In genomic region chr16:74726736-74727135, GRCh38 we compare ENCODE assay signal across 8 cellular contexts. TPM values are rescaled to one million over a fixed set of nuclear protein-coding genes. Genes with fewer than 3 reads are reported as not detected.
A peak's percentile ranks its signal among the peaks of the same experiment; 100 is the strongest.
DNase-seq lines count a peak whose midpoint lies in the region; ATAC-seq, FAIRE-seq and TF ChIP-seq lines count a peak whose summit lies in the region.

No MANE protein-coding gene starts in this region.

- peak; percentile 81 for DNase-seq in NB4 (ENCODE audit: low read depth)
- no peak for DNase-seq in mammary epithelial cell
- peak; percentile 85 for DNase-seq in small intestine
- no peak for DNase-seq in HK-2 (ENCODE audit: unreplicated experiment)
- no peak for DNase-seq in GDM1 (lab: John Stamatoyannopoulos, UW)
- no peak for DNase-seq in hepatic stellate cell (ENCODE audit: low spot score)

- CTCF ChIA-PET in mammary epithelial cell (lab: Charles Lee; ENCODE audit: low non-redundant PET) = no interaction called here

- H3K27me3 ChIP-seq in mammary epithelial cell (ENCODE audit: insufficient read depth, low read length) = no peaks in the 10 kb centered on the region
- no peaks in the 10 kb centered on the region for H3K27me3 ChIP-seq in small intestine (ENCODE audit: control insufficient read depth in 2 of 2, insufficient read depth in 2 of 2, low read length in 2 of 2)

- no peak overlapping the region for H3K4me2 ChIP-seq in mammary epithelial cell (ENCODE audit: insufficient read depth, low read depth, low read length)

- TF ChIP-seq CTCF in GM12872 (IDR thresholded peaks at IDR 0.05; ENCODE audit: insufficient read depth, low read depth, low read length) (peak; percentile 78), NB4 (IDR thresholded peaks at IDR 0.05; ENCODE audit: low read depth, low read length) (peak; percentile 97), mammary epithelial cell (conservative IDR thresholded peaks at IDR 0.05 in 1 of 2, IDR thresholded peaks at IDR 0.05 in 1 of 2; ENCODE audit: extremely low read depth in 1 of 2, insufficient read depth in 1 of 2, low read depth in 1 of 2, low read length in 2 of 2) (peak; percentile 51 to 71)

- H3K36me3 ChIP-seq in mammary epithelial cell (ENCODE audit: insufficient read depth, low read length) (no peaks in the 10 kb centered on the region), small intestine (ENCODE audit: control insufficient read depth in 2 of 2, insufficient read depth in 2 of 2, low read length in 2 of 2) (no peaks in the 10 kb centered on the region)

- dilution Hi-C loops in mammary epithelial cell (cut with HindIII; ENCODE audit: low sequenced_read_pairs) = no loop called here

- no peak for TF ChIP-seq POLR2A in NB4 (IDR thresholded peaks at IDR 0.05; ENCODE audit: extremely low read depth, insufficient read length)

- no peaks in the 10 kb centered on the region for H4K20me1 ChIP-seq in mammary epithelial cell (ENCODE audit: insufficient read depth, low read length)

- no peak overlapping the region for H2AFZ ChIP-seq in mammary epithelial cell (ENCODE audit: low read depth, low read length)

- H3K4me1 ChIP-seq in mammary epithelial cell (ENCODE audit: insufficient read depth, low read length) = peaks cover 35% of the 10 kb centered on the region
- peaks cover 0 to 11% of the 10 kb centered on the region in 2 donors for H3K4me1 ChIP-seq in small intestine (ENCODE audit: control insufficient read depth in 2 of 2, insufficient read depth in 1 of 2, low read depth in 1 of 2, low read length in 1 of 2)

- in situ Hi-C loops in mammary epithelial cell (cut with MboI; ENCODE audit: low sequenced_read_pairs in 2 of 2) = no loop called here

- BruUV-seq in mammary epithelial cell (replicated peaks; lab: Mats Ljungman, UMichigan) = no TSS peak

- no peaks in the 10 kb centered on the region for H3K79me2 ChIP-seq in mammary epithelial cell (ENCODE audit: insufficient read depth, low read length)

- WGBS in mammary epithelial cell (ENCODE audit: low coverage, missing lambda C conversion rate) = 89% methylated on average over 2 of the region's 2 CpGs
- WGBS in small intestine, 3 donors = 72 to 95% (median 78%) methylated on average over 2 of the region's 2 CpGs

- no peak for FAIRE-seq in small intestine (lab: Jason Lieb, UNC)

- H3K27ac ChIP-seq in mammary epithelial cell (ENCODE audit: insufficient read depth, low read depth, low read length) (no peak overlapping the region), small intestine (ENCODE audit: low read depth in 1 of 2, low read length in 1 of 2) (peak overlapping the region in 1 of 2 donors; percentile 56)

- intact Hi-C loops in mammary epithelial cell (cut with micrococcal nuclease) = no loop called here

- no peak for ATAC-seq in GM19351 (IDR thresholded peaks at IDR 0.05; ENCODE audit: unreplicated experiment)

- H3K4me3 ChIP-seq in NB4 (ENCODE audit: low read depth, low read length) = no peak overlapping the region
- H3K4me3 ChIP-seq in mammary epithelial cell (replicated peaks in 1 of 3; ENCODE audit: insufficient read depth in 1 of 3, low read depth in 2 of 3, low read length in 3 of 3) = no peak overlapping the region
- H3K4me3 ChIP-seq in small intestine (ENCODE audit: low read depth in 1 of 2, low read length in 2 of 2) = no peak overlapping the region

- H3K9me3 ChIP-seq in mammary epithelial cell (replicated peaks; ENCODE audit: insufficient read depth, low read length) (peaks cover 9% of the 10 kb centered on the region), small intestine (ENCODE audit: control insufficient read depth, low read depth) (no peaks in the 10 kb centered on the region)

- no peak overlapping the region for H3K9ac ChIP-seq in mammary epithelial cell (ENCODE audit: insufficient read depth, low read length)

RNA-seq across cellular contexts. Expression of gene MLKL, which starts 26.1 kb away (rescaled TPM):
- 10 to 100 TPM in 1 of 2 donors, 1 to 10 TPM in 1; 3.3 to 16.6 TPM for total RNA-seq in mammary epithelial cell
- polyA plus RNA-seq in mammary epithelial cell = 11.7 TPM
- 16.9 TPM for polyA minus RNA-seq in mammary epithelial cell
- 10 to 100 TPM in 2 of 3 donors, 1 to 10 TPM in 1; 6.5 to 18.9 (median 12.3) TPM for polyA plus RNA-seq in small intestine

RNA-seq across cellular contexts. Expression of gene FA2H, which starts 47.9 kb away (rescaled TPM):
- not detected for total RNA-seq in mammary epithelial cell
- polyA plus RNA-seq in mammary epithelial cell (0.44 TPM), small intestine (10 to 100 TPM in 1 of 3 donors, 1 to 10 TPM in 2; 6.7 to 17.8 (median 8.4) TPM)
- not detected for polyA minus RNA-seq in mammary epithelial cell

Comparison
In these comparisons a context has a peak if more than half of its experiments do, and no peak if none do; other contexts are left out.
1. DNase-seq: peak in NB4 (single experiment) and small intestine (single experiment); none in mammary epithelial cell (single experiment), HK-2 (single experiment), GDM1 (single experiment) and hepatic stellate cell (single experiment).
2. Peak in every context shown above with its lines, with median percentiles within 50 percentile points of each other: CTCF ChIP-seq.